Comparison of ENCODE assay signal across 1 cellular context in genomic region chr2:55721601-55722215, GRCh38.
A peak's percentile ranks its signal among the peaks of the same experiment; 100 is the strongest.
TF ChIP-seq lines count a peak whose summit lies in the region.

No MANE protein-coding gene starts in this region.

TF ChIP-seq in HepG2, 621 proteins besides CTCF, POLR2A, EP300 and RAD21:
- 0 out of 2 replicates have a peak, but pooled peaks have one; percentile 6 for TF ChIP-seq CEBPB (IDR thresholded peaks at IDR 0.05; ENCODE audit: borderline replicate concordance, low read depth, low read length)
- TF ChIP-seq, protein P1, sequence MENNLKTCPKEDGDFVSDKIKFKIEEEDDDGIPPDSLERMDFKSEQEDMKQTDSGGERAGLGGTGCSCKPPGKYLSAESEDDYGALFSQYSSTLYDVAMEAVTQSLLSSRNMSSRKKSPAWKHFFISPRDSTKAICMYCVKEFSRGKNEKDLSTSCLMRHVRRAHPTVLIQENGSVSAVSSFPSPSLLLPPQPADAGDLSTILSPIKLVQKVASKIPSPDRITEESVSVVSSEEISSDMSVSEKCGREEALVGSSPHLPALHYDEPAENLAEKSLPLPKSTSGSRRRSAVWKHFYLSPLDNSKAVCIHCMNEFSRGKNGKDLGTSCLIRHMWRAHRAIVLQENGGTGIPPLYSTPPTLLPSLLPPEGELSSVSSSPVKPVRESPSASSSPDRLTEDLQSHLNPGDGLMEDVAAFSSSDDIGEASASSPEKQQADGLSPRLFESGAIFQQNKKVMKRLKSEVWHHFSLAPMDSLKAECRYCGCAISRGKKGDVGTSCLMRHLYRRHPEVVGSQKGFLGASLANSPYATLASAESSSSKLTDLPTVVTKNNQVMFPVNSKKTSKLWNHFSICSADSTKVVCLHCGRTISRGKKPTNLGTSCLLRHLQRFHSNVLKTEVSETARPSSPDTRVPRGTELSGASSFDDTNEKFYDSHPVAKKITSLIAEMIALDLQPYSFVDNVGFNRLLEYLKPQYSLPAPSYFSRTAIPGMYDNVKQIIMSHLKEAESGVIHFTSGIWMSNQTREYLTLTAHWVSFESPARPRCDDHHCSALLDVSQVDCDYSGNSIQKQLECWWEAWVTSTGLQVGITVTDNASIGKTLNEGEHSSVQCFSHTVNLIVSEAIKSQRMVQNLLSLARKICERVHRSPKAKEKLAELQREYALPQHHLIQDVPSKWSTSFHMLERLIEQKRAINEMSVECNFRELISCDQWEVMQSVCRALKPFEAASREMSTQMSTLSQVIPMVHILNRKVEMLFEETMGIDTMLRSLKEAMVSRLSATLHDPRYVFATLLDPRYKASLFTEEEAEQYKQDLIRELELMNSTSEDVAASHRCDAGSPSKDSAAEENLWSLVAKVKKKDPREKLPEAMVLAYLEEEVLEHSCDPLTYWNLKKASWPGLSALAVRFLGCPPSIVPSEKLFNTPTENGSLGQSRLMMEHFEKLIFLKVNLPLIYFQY (CRISPR knock-in tag; IDR thresholded peaks at IDR 0.05; ENCODE audit: borderline replicate concordance): no peak
- no peak for TF ChIP-seq ZNF816 (CRISPR knock-in tag; IDR thresholded peaks at IDR 0.05; ENCODE audit: borderline replicate concordance)
- no peak for TF ChIP-seq ZNF841 (CRISPR knock-in tag; IDR thresholded peaks at IDR 0.05; ENCODE audit: borderline replicate concordance)
